1 cellular context compared by ENCODE assay signal in genomic region chr7:105860793-105861192, GRCh38.
TF ChIP-seq lines count a peak whose summit lies in the region.

No MANE protein-coding gene starts in this region.

TF ChIP-seq in GM23338, 12 proteins besides CTCF, POLR2A, EP300 and RAD21 (continued from another document):
- no peak for TF ChIP-seq ZNF114 (CRISPR knock-in tag; IDR thresholded peaks at IDR 0.05)
- no peak for TF ChIP-seq JUNB (IDR thresholded peaks at IDR 0.05; ENCODE audit: unreplicated experiment)
- TF ChIP-seq CREB1 (CRISPR knock-in tag; IDR thresholded peaks at IDR 0.05; ENCODE audit: low read depth) = no peak
- TF ChIP-seq REST (IDR thresholded peaks at IDR 0.05; ENCODE audit: unreplicated experiment) = no peak
- no peak for TF ChIP-seq NANOG (IDR thresholded peaks at IDR 0.05; ENCODE audit: borderline replicate concordance)
- TF ChIP-seq POLR2AphosphoS5 (IDR thresholded peaks at IDR 0.05; ENCODE audit: low read depth) = no peak
- no peak for TF ChIP-seq EZH2 (IDR thresholded peaks at IDR 0.05; ENCODE audit: low read depth, unreplicated experiment)
